In the genomic region with DNA sequence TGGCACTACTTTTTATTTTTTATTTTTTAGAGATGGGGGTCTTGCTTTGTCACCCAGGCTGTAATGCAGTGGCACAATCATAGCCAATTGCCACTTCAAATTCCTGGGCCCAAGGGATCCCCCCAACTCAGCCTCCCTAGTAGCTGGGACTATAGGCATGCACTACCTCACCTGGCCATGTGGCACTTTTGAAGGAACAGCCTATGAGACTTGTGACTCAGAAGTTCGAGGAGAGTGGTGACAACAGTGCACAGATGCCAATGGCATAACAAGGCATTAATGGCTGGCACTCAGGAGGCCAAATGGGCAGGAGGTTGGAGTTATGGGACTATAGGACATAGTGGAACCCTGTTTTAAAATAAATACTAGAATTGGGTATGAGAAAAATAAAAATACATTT, we compare ENCODE assay signal across 1 cellular context.
TF ChIP-seq lines count a peak whose summit lies in the region.

No MANE protein-coding gene starts in this region.

TF ChIP-seq in HepG2, 621 proteins besides CTCF, POLR2A, EP300 and RAD21 (continued from another document):
- TF ChIP-seq RBM22 (optimal IDR thresholded peaks at IDR 0.05; ENCODE audit: low read length), result no peak
